In genomic region chr5:139246394-139246793, GRCh38 we compare ENCODE assay signal across 8 cellular contexts. TPM values are rescaled to one million over a fixed set of nuclear protein-coding genes. Genes with fewer than 3 reads are reported as not detected.
DNase-seq lines count a peak whose midpoint lies in the region.

No MANE protein-coding gene starts in this region.

- peak overlapping the region; percentile 2 for H3K4me3 ChIP-seq in skeletal muscle satellite cell (ENCODE audit: low read length)

- no peaks in the 10 kb centered on the region for H3K9me3 ChIP-seq in skeletal muscle satellite cell (replicated peaks; ENCODE audit: low read length)

- H3K4me1 ChIP-seq in skeletal muscle satellite cell (ENCODE audit: control insufficient read depth, insufficient read depth, low read length) = peaks cover 24% of the 10 kb centered on the region

- peak overlapping the region; percentile 10 for H3K9ac ChIP-seq in skeletal muscle satellite cell (ENCODE audit: low read depth, low read length)

- peak overlapping the region; percentile 49 for H3K4me2 ChIP-seq in skeletal muscle satellite cell (ENCODE audit: low read length)

- peaks cover 7% of the 10 kb centered on the region for H3K27me3 ChIP-seq in skeletal muscle satellite cell (ENCODE audit: control insufficient read depth, insufficient read depth, low read length)

- peak; percentile 83 for DNase-seq in Daoy (ENCODE audit: low read depth)
- DNase-seq in RPMI7951 (ENCODE audit: low read depth) = peak; percentile 73
- peak; percentile 39 for DNase-seq in amniotic epithelial cell (ENCODE audit: low read depth)
- no peak for DNase-seq in NCI-H187 treated with DMSO at 0.1 percent for 48 hours (lab: John Stamatoyannopoulos, UW)
- no peak for DNase-seq in NCI-H2107 (lab: John Stamatoyannopoulos, UW)
- DNase-seq in GOT3 (lab: John Stamatoyannopoulos, UW) = no peak
- no peak for DNase-seq in NCI-H526 treated with DMSO at 0.1 percent for 48 hours (lab: John Stamatoyannopoulos, UW)

- H3K36me3 ChIP-seq in skeletal muscle satellite cell (ENCODE audit: insufficient read depth, low read length) = no peaks in the 10 kb centered on the region

RNA-seq across cellular contexts. Expression of gene MATR3, which starts 47.1 kb away (rescaled TPM):
- total RNA-seq in Daoy (2014; rRNA removed; shearing (Covaris generic)) = 333 and 391 TPM in 2 replicates
- total RNA-seq in RPMI7951 (2014; rRNA removed; shearing (Covaris generic)) = 209 and 241 TPM in 2 replicates
- total RNA-seq in skeletal muscle satellite cell (2012; rRNA removed) = 140 and 178 TPM in 2 replicates

RNA-seq across cellular contexts. Expression of gene SIL1, which starts 48.2 kb away (rescaled TPM):
- total RNA-seq in Daoy (2014; rRNA removed; shearing (Covaris generic)) = 28.7 and 47.5 TPM in 2 replicates
- total RNA-seq in RPMI7951 (2014; rRNA removed; shearing (Covaris generic)) = 21.4 and 24.9 TPM in 2 replicates
- total RNA-seq in skeletal muscle satellite cell (2012; rRNA removed) = 54.0 and 64.4 TPM in 2 replicates

Comparison
In these comparisons a context has a peak if more than half of its experiments do, and no peak if none do; other contexts are left out.
1. DNase-seq: peak in Daoy (single experiment), RPMI7951 (single experiment) and amniotic epithelial cell (single experiment); none in NCI-H187 treated with DMSO at 0.1 percent for 48 hours (single experiment), NCI-H2107 (single experiment), GOT3 (single experiment) and NCI-H526 treated with DMSO at 0.1 percent for 48 hours (single experiment).